18 cellular contexts compared by ENCODE assay signal in genomic region chr18:30177056-30177455, GRCh38.
DNase-seq lines count a peak whose midpoint lies in the region; FAIRE-seq and TF ChIP-seq lines count a peak whose summit lies in the region.
"Had no signal": no experiment of that assay in that cellular context is flagged by ENCODE, and none has a peak within 500 bp of the region (broad histone marks: within the 10 kb centered on the region; RNA-seq: fewer than 3 reads in every experiment).

No MANE protein-coding gene starts in this region.

- no peaks in the 10 kb centered on the region for H3K9me3 ChIP-seq in MG63
- H3K9me3 ChIP-seq: neutrophil had no signal

- DNase-seq in D721Med (ENCODE audit: insufficient read length, low spot score) (no peak), LHCN-M2 (ENCODE audit: low read depth) (peak; percentile 60), chondrocyte (ENCODE audit: low spot score) (no peak), osteocyte (ENCODE audit: extremely low spot score, unreplicated experiment) (no peak), head of caudate nucleus (no peak), NCI-H345 (lab: John Stamatoyannopoulos, UW) (no peak), MG63 (no peak)
- no peak for DNase-seq in activated naive CD4-positive, alpha-beta T cell treated with anti-CD3 and anti-CD28 coated beads, Interleukin-2, amount 10 ng/mL, durations not matched to agents 7 days and 5 days
- DNase-seq: activated CD4-positive, alpha-beta T cell treated with anti-CD3 and anti-CD28 coated beads for 48 hours; activated effector memory CD4-positive, alpha-beta T cell treated with Interleukin-2 at 50 U/mL for 16 hours; amygdala; GF-D8; NCI-H1694; NCI-H446 treated with DMSO at 0.1 percent for 48 hours had no signal

- H3K27me3 Mint-ChIP-seq in chondrocyte (ENCODE audit: low read depth) (no peaks in the 10 kb centered on the region), osteocyte (ENCODE audit: unreplicated experiment) (no peaks in the 10 kb centered on the region)
- H3K27me3 Mint-ChIP-seq in activated naive CD4-positive, alpha-beta T cell treated with anti-CD3 and anti-CD28 coated beads, Interleukin-2, amount 10 ng/mL, durations not matched to agents 7 days and 5 days = no peaks in the 10 kb centered on the region
- H3K27me3 Mint-ChIP-seq: B cell had no signal

- H3K27me3 ChIP-seq in MG63 = no peaks in the 10 kb centered on the region
- H3K27me3 ChIP-seq: neutrophil had no signal

- peak; percentile 16 for FAIRE-seq in D721Med (lab: Jason Lieb, UNC)
- FAIRE-seq: GM12891, TTC549 had no signal

- intact Hi-C loops in head of caudate nucleus (cut with DNase I) = no loop called here

- H3K4me3 Mint-ChIP-seq in chondrocyte (ENCODE audit: unreplicated experiment) = no peak overlapping the region
- no peak overlapping the region for H3K4me3 Mint-ChIP-seq in osteocyte (ENCODE audit: unreplicated experiment)
- no peak overlapping the region for H3K4me3 Mint-ChIP-seq in activated naive CD4-positive, alpha-beta T cell treated with anti-CD3 and anti-CD28 coated beads, Interleukin-2, amount 10 ng/mL, durations not matched to agents 7 days and 5 days
- H3K4me3 Mint-ChIP-seq: B cell had no signal

- H3K4me1 Mint-ChIP-seq in chondrocyte (ENCODE audit: low read depth) (peaks cover 19% of the 10 kb centered on the region), osteocyte (ENCODE audit: unreplicated experiment) (peaks cover 15% of the 10 kb centered on the region)
- no peaks in the 10 kb centered on the region for H3K4me1 Mint-ChIP-seq in activated naive CD4-positive, alpha-beta T cell treated with anti-CD3 and anti-CD28 coated beads, Interleukin-2, amount 10 ng/mL, durations not matched to agents 7 days and 5 days
- H3K4me1 Mint-ChIP-seq: B cell had no signal

- H3K36me3 Mint-ChIP-seq in chondrocyte (ENCODE audit: low read depth) (no peaks in the 10 kb centered on the region), osteocyte (ENCODE audit: unreplicated experiment) (no peaks in the 10 kb centered on the region)
- no peaks in the 10 kb centered on the region for H3K36me3 Mint-ChIP-seq in activated naive CD4-positive, alpha-beta T cell treated with anti-CD3 and anti-CD28 coated beads, Interleukin-2, amount 10 ng/mL, durations not matched to agents 7 days and 5 days

- H3K9me3 Mint-ChIP-seq in chondrocyte (ENCODE audit: low read depth) (peaks cover 10% of the 10 kb centered on the region), osteocyte (ENCODE audit: unreplicated experiment) (peaks cover 7% of the 10 kb centered on the region)
- peaks cover 24% of the 10 kb centered on the region for H3K9me3 Mint-ChIP-seq in activated naive CD4-positive, alpha-beta T cell treated with anti-CD3 and anti-CD28 coated beads, Interleukin-2, amount 10 ng/mL, durations not matched to agents 7 days and 5 days

- TF ChIP-seq CTCF in D721Med (IDR thresholded peaks at IDR 0.05; ENCODE audit: insufficient read depth, missing control alignments) (no peak), chondrocyte (IDR thresholded peaks at IDR 0.05) (no peak), osteocyte (IDR thresholded peaks at IDR 0.05) (no peak)

- peak overlapping the region; percentile 52 for H3K27ac Mint-ChIP-seq in chondrocyte (ENCODE audit: unreplicated experiment)
- peak overlapping the region; percentile 87 for H3K27ac Mint-ChIP-seq in osteocyte (ENCODE audit: unreplicated experiment)
- H3K27ac Mint-ChIP-seq in activated naive CD4-positive, alpha-beta T cell treated with anti-CD3 and anti-CD28 coated beads, Interleukin-2, amount 10 ng/mL, durations not matched to agents 7 days and 5 days = no peak overlapping the region
- H3K27ac Mint-ChIP-seq: B cell had no signal

- no peaks in the 10 kb centered on the region for H3K36me3 ChIP-seq in MG63
- H3K36me3 ChIP-seq: neutrophil had no signal

- CTCF ChIA-PET in activated naive CD4-positive, alpha-beta T cell treated with anti-CD3 and anti-CD28 coated beads, Interleukin-2, amount 10 ng/mL, durations not matched to agents 7 days and 5 days (lab: Charles Lee) = no interaction called here

- no peak overlapping the region for H3K4me3 ChIP-seq in MG63
